Comparison of ENCODE assay signal across 24 cellular contexts in the genomic region with DNA sequence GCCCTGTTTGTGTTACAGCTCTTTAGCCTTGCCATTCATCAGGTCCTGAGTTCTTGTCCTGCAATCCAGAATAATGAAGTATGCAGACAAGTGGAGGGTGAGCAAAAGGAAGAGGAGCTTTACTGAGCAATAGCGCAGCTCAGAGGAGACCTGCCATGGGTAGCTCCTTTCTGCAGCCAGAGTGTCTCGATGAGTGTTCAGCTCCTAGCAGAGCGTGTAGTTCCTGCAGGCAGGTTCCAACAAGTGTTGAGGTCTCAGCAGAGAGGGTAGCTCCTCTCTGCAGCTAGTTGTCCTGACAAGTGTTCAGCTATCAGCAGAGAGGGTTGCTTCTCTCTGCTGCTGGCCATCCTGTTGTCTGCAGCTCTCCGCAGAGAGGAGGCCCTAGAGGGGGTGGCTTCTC.
A peak's percentile ranks its signal among the peaks of the same experiment; 100 is the strongest.
DNase-seq lines count a peak whose midpoint lies in the region; ATAC-seq and TF ChIP-seq lines count a peak whose summit lies in the region.
"Had no signal": no experiment of that assay in that cellular context is flagged by ENCODE, and none has a peak within 500 bp of the region (broad histone marks: within the 10 kb centered on the region; RNA-seq: fewer than 3 reads in every experiment).

No MANE protein-coding gene starts in this region.

- H4K20me1 ChIP-seq in DND-41 (ENCODE audit: insufficient read depth, low read length) = peaks cover 3% of the 10 kb centered on the region; the same call in 1 of the 2 replicates

- H2AK5ac ChIP-seq in neuronal stem cell (ENCODE audit: low read depth, low read length) = peak overlapping the region; percentile 33

- no peaks in the 10 kb centered on the region for H3K79me2 ChIP-seq in DND-41 (ENCODE audit: insufficient read depth, low read length)

- H2BK120ac ChIP-seq in neuronal stem cell (ENCODE audit: low read depth, low read length) = peak overlapping the region; percentile 7

- no peak overlapping the region for H2BK15ac ChIP-seq in neuronal stem cell (ENCODE audit: low read length)

- WGBS in neuronal stem cell (ENCODE audit: extremely low coverage in 2 of 2, insufficient read length in 2 of 2, insufficient replicate concordance in 1 of 2), 2 donors = no CpG with 5 or more reads among the region's 4 CpGs

- peak overlapping the region; percentile 55 for H3K18ac ChIP-seq in neuronal stem cell (ENCODE audit: low read length)

- H3K4ac ChIP-seq in neuronal stem cell (ENCODE audit: low read length) = no peak overlapping the region

- DNase-seq in NCI-H187 treated with DMSO at 0.1 percent for 48 hours (lab: John Stamatoyannopoulos, UW) (peak; percentile 4), NCI-H187 (lab: John Stamatoyannopoulos, UW) (no peak), DND-41 (no peak), epithelial cell of esophagus (ENCODE audit: low read depth) (peak; percentile 85), neuronal stem cell (ENCODE audit: low spot score) (no peak), cerebellum (ENCODE audit: low spot score) (no peak), GM20000 (ENCODE audit: low spot score) (no peak)
- DNase-seq: 8988T, ACHN, BE2C, Calu3, H9, KBM-7, MV-4-11, NCI-H1105, NCI-H1436 treated with DMSO at 0.1 percent for 48 hours, NCI-H2029, NCI-H446 treated with DMSO at 0.1 percent for 48 hours, NCI-H526, SIG-M5 had no signal

- no peaks in the 10 kb centered on the region for H3K79me1 ChIP-seq in neuronal stem cell (ENCODE audit: low read depth, low read length)

- H3K4me3 ChIP-seq in DND-41 (ENCODE audit: low read depth in 1 of 2, low read length in 2 of 2) (no peak overlapping the region), epithelial cell of esophagus (ENCODE audit: low read length) (no peak overlapping the region), neuronal stem cell (ENCODE audit: low read length in 2 of 2) (no peak overlapping the region)
- H3K4me3 ChIP-seq: GM23338, SK-N-MC had no signal

- no peak overlapping the region for H3K23ac ChIP-seq in neuronal stem cell (ENCODE audit: low read depth, low read length, poor library complexity)

- TF ChIP-seq CTCF in DND-41 (IDR thresholded peaks at IDR 0.05; ENCODE audit: borderline replicate concordance, extremely low read depth, low read length, poor library complexity, severe bottlenecking) (no peak), epithelial cell of esophagus (IDR thresholded peaks at IDR 0.05; ENCODE audit: insufficient read depth, low read depth, low read length, missing control alignments) (no peak), GM20000 (IDR thresholded peaks at IDR 0.05; ENCODE audit: extremely low read depth, missing control alignments) (no peak)

- H3K27me3 ChIP-seq in DND-41 (ENCODE audit: insufficient read depth, low read length, poor library complexity) (no peaks in the 10 kb centered on the region), neuronal stem cell (ENCODE audit: control insufficient read depth in 3 of 3, insufficient read depth in 3 of 3, low read depth in 1 of 3, low read length in 3 of 3) (peaks cover 0 to 13% (median 0%) of the 10 kb centered on the region in 3 experiments)
- H3K27me3 ChIP-seq: BE2C had no signal

- H3K36me3 ChIP-seq in DND-41 (ENCODE audit: insufficient read depth, low read length) = no peaks in the 10 kb centered on the region
- H3K36me3 ChIP-seq in neuronal stem cell (replicated peaks in 1 of 2; ENCODE audit: control insufficient read depth in 2 of 2, insufficient read depth in 2 of 2, low read length in 2 of 2) = no peaks in the 10 kb centered on the region
- H3K36me3 ChIP-seq: BE2C had no signal

- ATAC-seq in DND-41 (ENCODE audit: insufficient read depth, low read depth) = peak; percentile 47; the same call in 2 of the 3 replicates
- ATAC-seq: Panc1 had no signal

- H3K9me3 ChIP-seq in DND-41 (ENCODE audit: insufficient read depth, low read length, severe bottlenecking) (no peaks in the 10 kb centered on the region), neuronal stem cell (replicated peaks in 1 of 2; ENCODE audit: control insufficient read depth in 2 of 2, insufficient read depth in 1 of 2, low read depth in 1 of 2, low read length in 2 of 2) (no peaks in the 10 kb centered on the region)
- H3K9me3 ChIP-seq: BE2C had no signal

- H3K14ac ChIP-seq in neuronal stem cell (ENCODE audit: low read length) = no peak overlapping the region

- H3K4me1 ChIP-seq in DND-41 (ENCODE audit: insufficient read depth, low read length) = no peaks in the 10 kb centered on the region
- H3K4me1 ChIP-seq in neuronal stem cell (ENCODE audit: control insufficient read depth in 2 of 2, insufficient read depth in 1 of 2, low read depth in 1 of 2, low read length in 2 of 2) = peaks cover 0 to 5% of the 10 kb centered on the region in 2 donors
- H3K4me1 ChIP-seq: BE2C had no signal

- no peak overlapping the region for H4K8ac ChIP-seq in neuronal stem cell (ENCODE audit: low read depth, low read length)

- H3K4me2 ChIP-seq in DND-41 (ENCODE audit: insufficient read depth, low read length) (no peak overlapping the region), neuronal stem cell (ENCODE audit: insufficient read depth, low read length, poor library complexity, severe bottlenecking) (no peak overlapping the region)
- H3K4me2 ChIP-seq: GM23338 had no signal

- peak overlapping the region; percentile 42 for H2BK5ac ChIP-seq in neuronal stem cell (ENCODE audit: low read length)

- no peak overlapping the region for H2AFZ ChIP-seq in DND-41 (ENCODE audit: low read depth, low read length)
- H2AFZ ChIP-seq in neuronal stem cell (ENCODE audit: low read length) = no peak overlapping the region
- H2AFZ ChIP-seq: GM23338 had no signal

- H3K9ac ChIP-seq in DND-41 (ENCODE audit: low read depth, low read length) (no peak overlapping the region), neuronal stem cell (ENCODE audit: low read depth, low read length, poor library complexity) (peak overlapping the region; percentile 47)

- H3K27ac ChIP-seq in DND-41 (ENCODE audit: low read length) (no peak overlapping the region), neuronal stem cell (replicated peaks; ENCODE audit: low read length) (no peak overlapping the region)
- H3K27ac ChIP-seq: RWPE1, SK-N-MC had no signal

- H4K91ac ChIP-seq in neuronal stem cell (ENCODE audit: low read depth, low read length, poor library complexity) = peak overlapping the region; percentile 38

- H2BK12ac ChIP-seq in neuronal stem cell (ENCODE audit: low read length) = peak overlapping the region; percentile 24

Comparison
In these comparisons a context has a peak if more than half of its experiments do, and no peak if none do; other contexts are left out.
1. DNase-seq: peak in NCI-H187 treated with DMSO at 0.1 percent for 48 hours (single experiment) and epithelial cell of esophagus (single experiment); none in NCI-H187 (0 of 2), DND-41 (single experiment), neuronal stem cell (single experiment), cerebellum (single experiment) and GM20000 (single experiment).